20 cellular contexts compared by ENCODE assay signal in genomic region chr3:71312461-71312860, GRCh38.
DNase-seq lines count a peak whose midpoint lies in the region; ATAC-seq and TF ChIP-seq lines count a peak whose summit lies in the region.
"Had no signal": no experiment of that assay in that cellular context is flagged by ENCODE, and none has a peak within 500 bp of the region (broad histone marks: within the 10 kb centered on the region; RNA-seq: fewer than 3 reads in every experiment).

No MANE protein-coding gene starts in this region.

- TF ChIP-seq CTCF in A673 (conservative IDR thresholded peaks at IDR 0.05; ENCODE audit: low read depth, low read length) = no peak

- H3K27ac ChIP-seq in SK-N-MC = peak overlapping the region; percentile 93
- H3K27ac ChIP-seq in muscle layer of colon (ENCODE audit: low read depth, low read length) = peak overlapping the region; percentile 49
- H3K27ac ChIP-seq in A673 (ENCODE audit: low read depth, low read length, poor library complexity, severe bottlenecking) = no peak overlapping the region
- H3K27ac ChIP-seq in SJCRH30 = no peak overlapping the region
- H3K27ac ChIP-seq: HL-60 had no signal

- no peak for DNase-seq in activated T-cell treated with anti-CD3 and anti-CD28 coated beads, Interleukin-2, amount 50 U/mL, for 24 hours
- DNase-seq in activated T-cell treated with anti-CD3 and anti-CD28 coated beads, Interleukin-2, amount 50 U/mL, for 72 hours = no peak
- DNase-seq in SK-N-MC (ENCODE audit: low read depth, low spot score) = no peak
- DNase-seq in stimulated activated naive B cell treated with anti-CD40 and anti-IgM and Interleukin-4, amounts not matched to agents 10 μg/mL and 1 μg/mL and 100 μg/mL, for 72 hours = no peak
- DNase-seq in A673 (ENCODE audit: low spot score) = no peak
- DNase-seq in activated CD4-positive, alpha-beta T cell treated with anti-CD3 and anti-CD28 coated beads for 4 hours = no peak
- DNase-seq in SJCRH30 = no peak
- DNase-seq: 8988T; C1 segment of cervical spinal cord; Caco-2; DMS153; NCI-H187 treated with DMSO at 0.1 percent for 48 hours; NCI-H446; NK-92 treated with Interleukin-12 subunit alpha and Interleukin-12 subunit beta, amount 100 ng/mL, for 24 hours; OCI-M1; SIG-M5 had no signal

- no peaks in the 10 kb centered on the region for H3K9me3 ChIP-seq in SK-N-MC (ENCODE audit: low read depth, low read length)
- no peaks in the 10 kb centered on the region for H3K9me3 ChIP-seq in muscle layer of colon (ENCODE audit: low read length)
- no peaks in the 10 kb centered on the region for H3K9me3 ChIP-seq in A673 (ENCODE audit: low read depth, low read length, poor library complexity, severe bottlenecking)
- no peaks in the 10 kb centered on the region for H3K9me3 ChIP-seq in SJCRH30 (replicated peaks)
- H3K9me3 ChIP-seq: Caco-2 had no signal

- H3K27ac Mint-ChIP-seq in activated T-cell treated with anti-CD3 and anti-CD28 coated beads, Interleukin-2, amount 50 U/mL, for 24 hours = peak overlapping the region; percentile 71
- no peak overlapping the region for H3K27ac Mint-ChIP-seq in activated T-cell treated with anti-CD3 and anti-CD28 coated beads, Interleukin-2, amount 50 U/mL, for 72 hours
- H3K27ac Mint-ChIP-seq in stimulated activated naive B cell treated with anti-CD40 and anti-IgM and Interleukin-4, amounts not matched to agents 10 μg/mL and 1 μg/mL and 100 μg/mL, for 72 hours = peak overlapping the region; percentile 59
- H3K27ac Mint-ChIP-seq: GM23338 had no signal

- no peaks in the 10 kb centered on the region for H3K9me3 Mint-ChIP-seq in activated T-cell treated with anti-CD3 and anti-CD28 coated beads, Interleukin-2, amount 50 U/mL, for 24 hours
- no peaks in the 10 kb centered on the region for H3K9me3 Mint-ChIP-seq in activated T-cell treated with anti-CD3 and anti-CD28 coated beads, Interleukin-2, amount 50 U/mL, for 72 hours
- H3K9me3 Mint-ChIP-seq in stimulated activated naive B cell treated with anti-CD40 and anti-IgM and Interleukin-4, amounts not matched to agents 10 μg/mL and 1 μg/mL and 100 μg/mL, for 72 hours = no peaks in the 10 kb centered on the region
- H3K9me3 Mint-ChIP-seq: GM23338 had no signal

- H3K36me3 Mint-ChIP-seq in activated T-cell treated with anti-CD3 and anti-CD28 coated beads, Interleukin-2, amount 50 U/mL, for 24 hours (ENCODE audit: low read depth) = peaks cover 8% of the 10 kb centered on the region
- peaks cover 0 to 1% of the 10 kb centered on the region in 2 donors for H3K36me3 Mint-ChIP-seq in activated T-cell treated with anti-CD3 and anti-CD28 coated beads, Interleukin-2, amount 50 U/mL, for 72 hours (ENCODE audit: insufficient read depth in 2 of 2)
- peaks cover 6 to 9% of the 10 kb centered on the region in 2 donors for H3K36me3 Mint-ChIP-seq in stimulated activated naive B cell treated with anti-CD40 and anti-IgM and Interleukin-4, amounts not matched to agents 10 μg/mL and 1 μg/mL and 100 μg/mL, for 72 hours

- intact Hi-C loops in A673 (cut with micrococcal nuclease; ENCODE audit: unreplicated experiment) = no loop called here

- H3K4me1 Mint-ChIP-seq in activated T-cell treated with anti-CD3 and anti-CD28 coated beads, Interleukin-2, amount 50 U/mL, for 24 hours (ENCODE audit: low read depth) = peaks cover 82% of the 10 kb centered on the region
- H3K4me1 Mint-ChIP-seq in activated T-cell treated with anti-CD3 and anti-CD28 coated beads, Interleukin-2, amount 50 U/mL, for 72 hours (ENCODE audit: low read depth) = peaks cover 80% of the 10 kb centered on the region
- H3K4me1 Mint-ChIP-seq in stimulated activated naive B cell treated with anti-CD40 and anti-IgM and Interleukin-4, amounts not matched to agents 10 μg/mL and 1 μg/mL and 100 μg/mL, for 72 hours = peaks cover 37 to 75% of the 10 kb centered on the region in 2 donors

- POLR2A ChIA-PET in A673 (lab: Charles Lee; ENCODE audit: low non-redundant PET) = no interaction called here

- H3K36me3 ChIP-seq in SK-N-MC (ENCODE audit: insufficient read depth, low read length) (no peaks in the 10 kb centered on the region), muscle layer of colon (ENCODE audit: insufficient read depth, low read length) (no peaks in the 10 kb centered on the region), A673 (ENCODE audit: insufficient read depth, low read length, poor library complexity, severe bottlenecking) (no peaks in the 10 kb centered on the region), SJCRH30 (no peaks in the 10 kb centered on the region)

- H3K27me3 ChIP-seq in muscle layer of colon (ENCODE audit: control insufficient read depth in 1 of 2, insufficient read depth in 2 of 2, low read length in 2 of 2) (no peaks in the 10 kb centered on the region), A673 (replicated peaks; ENCODE audit: insufficient read depth, low read depth, low read length, poor library complexity) (no peaks in the 10 kb centered on the region), SJCRH30 (no peaks in the 10 kb centered on the region)

- H3K27me3 Mint-ChIP-seq in activated T-cell treated with anti-CD3 and anti-CD28 coated beads, Interleukin-2, amount 50 U/mL, for 24 hours = no peaks in the 10 kb centered on the region
- H3K27me3 Mint-ChIP-seq in activated T-cell treated with anti-CD3 and anti-CD28 coated beads, Interleukin-2, amount 50 U/mL, for 72 hours (ENCODE audit: low read depth) = no peaks in the 10 kb centered on the region
- H3K27me3 Mint-ChIP-seq in stimulated activated naive B cell treated with anti-CD40 and anti-IgM and Interleukin-4, amounts not matched to agents 10 μg/mL and 1 μg/mL and 100 μg/mL, for 72 hours = no peaks in the 10 kb centered on the region

- no peak for ATAC-seq in activated T-cell treated with anti-CD3 and anti-CD28 coated beads, Interleukin-2, amount 50 U/mL, for 72 hours (replicated peaks in 1 of 2)
- no peak for ATAC-seq in stimulated activated naive B cell treated with anti-CD40 and anti-IgM and Interleukin-4, amounts not matched to agents 10 μg/mL and 1 μg/mL and 100 μg/mL, for 72 hours (replicated peaks)
- ATAC-seq: HCT116 had no signal

- no peak overlapping the region for H3K4me3 Mint-ChIP-seq in activated T-cell treated with anti-CD3 and anti-CD28 coated beads, Interleukin-2, amount 50 U/mL, for 24 hours
- no peak overlapping the region for H3K4me3 Mint-ChIP-seq in activated T-cell treated with anti-CD3 and anti-CD28 coated beads, Interleukin-2, amount 50 U/mL, for 72 hours
- H3K4me3 Mint-ChIP-seq in stimulated activated naive B cell treated with anti-CD40 and anti-IgM and Interleukin-4, amounts not matched to agents 10 μg/mL and 1 μg/mL and 100 μg/mL, for 72 hours = no peak overlapping the region
- H3K4me3 Mint-ChIP-seq: GM23338 had no signal

- H3K4me3 ChIP-seq in SK-N-MC = no peak overlapping the region
- H3K4me3 ChIP-seq in muscle layer of colon (ENCODE audit: low read depth in 1 of 2, low read length in 2 of 2) = no peak overlapping the region
- no peak overlapping the region for H3K4me3 ChIP-seq in A673 (ENCODE audit: low read depth, low read length, poor library complexity, severe bottlenecking)
- no peak overlapping the region for H3K4me3 ChIP-seq in SJCRH30
- H3K4me3 ChIP-seq: GM23338 had no signal

- H3K9ac ChIP-seq in SK-N-MC (ENCODE audit: insufficient read length) (no peak overlapping the region), muscle layer of colon (ENCODE audit: low read length) (no peak overlapping the region)

- no TSS peak for BruUV-seq in A673 (replicated peaks; lab: Mats Ljungman, UMichigan)

- CTCF ChIA-PET in A673 (lab: Charles Lee) = no interaction called here

- H3K4me1 ChIP-seq in muscle layer of colon (ENCODE audit: insufficient read depth, low read length) (peaks cover 37% of the 10 kb centered on the region), A673 (ENCODE audit: insufficient read depth, low read length, poor library complexity, severe bottlenecking) (no peaks in the 10 kb centered on the region), SJCRH30 (peaks cover 5% of the 10 kb centered on the region)

Comparison
In these comparisons a context has a peak if more than half of its experiments do, and no peak if none do; other contexts are left out.
1. H3K27ac ChIP-seq: peak in SK-N-MC (single experiment) and muscle layer of colon (single experiment); none in A673 (single experiment) and SJCRH30 (single experiment).